Comparison of ENCODE assay signal across 8 cellular contexts in the genomic region with DNA sequence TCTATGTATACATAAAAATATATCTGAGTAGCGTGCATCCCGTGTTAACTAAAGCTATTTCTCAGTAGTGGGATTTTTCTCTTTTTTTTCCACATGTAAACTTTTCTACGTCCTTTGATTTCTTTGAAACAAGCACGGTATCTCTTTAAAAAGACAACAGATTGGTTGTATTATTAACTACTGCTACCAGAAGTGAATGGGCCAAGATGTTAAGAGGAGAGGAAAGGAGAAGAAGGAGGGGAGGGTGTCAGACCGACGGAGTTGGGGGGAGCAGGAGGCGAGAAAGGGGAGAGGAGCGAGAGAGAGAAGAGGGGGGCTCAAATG.
A peak's percentile ranks its signal among the peaks of the same experiment; 100 is the strongest.
DNase-seq lines count a peak whose midpoint lies in the region; ATAC-seq and TF ChIP-seq lines count a peak whose summit lies in the region.

No MANE protein-coding gene starts in this region.

- H3K4me3 Mint-ChIP-seq in MCF 10A (ENCODE audit: unreplicated experiment): no peak overlapping the region

- no peaks in the 10 kb centered on the region for H3K27me3 Mint-ChIP-seq in MCF 10A (ENCODE audit: insufficient read depth, unreplicated experiment)

- POLR2A ChIA-PET in MCF 10A (lab: Yijun Ruan, JAX): no interaction called here

- DNase-seq in breast epithelium (ENCODE audit: low spot score in 2 of 2) (no peak), MCF 10A (ENCODE audit: unreplicated experiment) (no peak), upper lobe of left lung (no peak)
- no peak for DNase-seq in effector memory CD4-positive, alpha-beta T cell
- no peak for DNase-seq in stimulated activated CD4-positive, alpha-beta T cell treated with anti-CD3 and anti-CD28 coated beads, Interleukin-4, amount 100 ng/mL, for 4 hours

- peaks cover 8% of the 10 kb centered on the region for H3K9me3 Mint-ChIP-seq in MCF 10A (ENCODE audit: unreplicated experiment)

- BruUV-seq in MCF 10A (replicated peaks; lab: Mats Ljungman, UMichigan): no TSS peak

- WGBS in upper lobe of left lung, 2 donors: 26 to 31% methylated on average over 8 of the region's 8 CpGs

- H3K36me3 ChIP-seq in breast epithelium (no peaks in the 10 kb centered on the region), muscle layer of duodenum (ENCODE audit: control insufficient read depth in 1 of 2, insufficient read depth in 2 of 2, low read length in 2 of 2) (no peaks in the 10 kb centered on the region), upper lobe of left lung (no peaks in the 10 kb centered on the region)
- H3K36me3 ChIP-seq in effector memory CD4-positive, alpha-beta T cell (ENCODE audit: control insufficient read depth, insufficient read depth, low read length): no peaks in the 10 kb centered on the region

- CTCF ChIA-PET in MCF 10A (lab: Yijun Ruan, JAX): no interaction called here

- H3K27ac ChIP-seq in breast epithelium (peak overlapping the region; percentile 69 to 91), muscle layer of duodenum (ENCODE audit: low read length) (peak overlapping the region; percentile 39), upper lobe of left lung (peak overlapping the region; percentile 56 to 71 (median 66))
- no peak overlapping the region for H3K27ac ChIP-seq in effector memory CD4-positive, alpha-beta T cell (ENCODE audit: insufficient read depth, low read length, poor library complexity, severe bottlenecking)

- H3K36me3 Mint-ChIP-seq in MCF 10A (ENCODE audit: insufficient read depth, unreplicated experiment): no peaks in the 10 kb centered on the region

- H3K4me1 ChIP-seq in breast epithelium: peaks cover 0 to 4% of the 10 kb centered on the region in 2 donors
- H3K4me1 ChIP-seq in effector memory CD4-positive, alpha-beta T cell (ENCODE audit: control insufficient read depth, insufficient read depth, low read length, poor library complexity, severe bottlenecking): no peaks in the 10 kb centered on the region
- peaks cover 0 to 4% of the 10 kb centered on the region in 2 donors for H3K4me1 ChIP-seq in muscle layer of duodenum (ENCODE audit: control insufficient read depth in 1 of 2, insufficient read depth in 2 of 2, low read length in 2 of 2)
- peaks cover 8 to 16% (median 14%) of the 10 kb centered on the region in 4 donors for H3K4me1 ChIP-seq in upper lobe of left lung

- H3K27me3 ChIP-seq in breast epithelium (no peaks in the 10 kb centered on the region), muscle layer of duodenum (ENCODE audit: low read depth, low read length) (no peaks in the 10 kb centered on the region), upper lobe of left lung (peaks cover 0 to 6% (median 0%) of the 10 kb centered on the region in 4 donors)
- H3K27me3 ChIP-seq in effector memory CD4-positive, alpha-beta T cell (replicated peaks; ENCODE audit: control insufficient read depth, insufficient read depth, low read length, poor library complexity, severe bottlenecking): no peaks in the 10 kb centered on the region

- no peak for TF ChIP-seq CTCF in breast epithelium (IDR thresholded peaks at IDR 0.05)
- TF ChIP-seq CTCF in MCF 10A (IDR thresholded peaks at IDR 0.05; ENCODE audit: unreplicated experiment): no peak
- TF ChIP-seq CTCF in upper lobe of left lung (IDR thresholded peaks at IDR 0.05): no peak

- ATAC-seq in upper lobe of left lung (ENCODE audit: low FRiP score in 2 of 2) (no peak), HG03175 (IDR thresholded peaks at IDR 0.05; ENCODE audit: unreplicated experiment) (no peak), GM21390 (IDR thresholded peaks at IDR 0.05; ENCODE audit: unreplicated experiment) (no peak)

- intact Hi-C loops in breast epithelium (cut with DNase I; ENCODE audit: low total_unique reads) (no loop called here), MCF 10A (cut with micrococcal nuclease) (no loop called here)

- TF ChIP-seq EP300 in upper lobe of left lung (IDR thresholded peaks at IDR 0.05): no peak

- no peaks in the 10 kb centered on the region for H3K9me3 ChIP-seq in breast epithelium
- H3K9me3 ChIP-seq in effector memory CD4-positive, alpha-beta T cell (ENCODE audit: control insufficient read depth, low read length): no peaks in the 10 kb centered on the region
- H3K9me3 ChIP-seq in muscle layer of duodenum (ENCODE audit: control insufficient read depth in 1 of 2, low read length in 2 of 2): no peaks in the 10 kb centered on the region
- no peaks in the 10 kb centered on the region for H3K9me3 ChIP-seq in upper lobe of left lung

- no peak overlapping the region for H3K27ac Mint-ChIP-seq in MCF 10A (ENCODE audit: low read depth, unreplicated experiment)

- no peak for TF ChIP-seq POLR2A in breast epithelium (IDR thresholded peaks at IDR 0.05)
- TF ChIP-seq POLR2A in upper lobe of left lung (IDR thresholded peaks at IDR 0.05): no peak

- H3K4me1 Mint-ChIP-seq in MCF 10A (ENCODE audit: insufficient read depth, unreplicated experiment): no peaks in the 10 kb centered on the region

- H3K4me3 ChIP-seq in breast epithelium (peak overlapping the region; percentile 38 to 73 (median 54)), muscle layer of duodenum (ENCODE audit: low read depth in 1 of 2, low read length in 2 of 2) (peak overlapping the region; percentile 55 to 73), upper lobe of left lung (peak overlapping the region in 3 of 4 donors; percentile 30 to 53 (median 49))
- H3K4me3 ChIP-seq in effector memory CD4-positive, alpha-beta T cell (ENCODE audit: insufficient read depth, low read depth, low read length, poor library complexity, severe bottlenecking): peak overlapping the region; percentile 44
